In the genomic region with DNA sequence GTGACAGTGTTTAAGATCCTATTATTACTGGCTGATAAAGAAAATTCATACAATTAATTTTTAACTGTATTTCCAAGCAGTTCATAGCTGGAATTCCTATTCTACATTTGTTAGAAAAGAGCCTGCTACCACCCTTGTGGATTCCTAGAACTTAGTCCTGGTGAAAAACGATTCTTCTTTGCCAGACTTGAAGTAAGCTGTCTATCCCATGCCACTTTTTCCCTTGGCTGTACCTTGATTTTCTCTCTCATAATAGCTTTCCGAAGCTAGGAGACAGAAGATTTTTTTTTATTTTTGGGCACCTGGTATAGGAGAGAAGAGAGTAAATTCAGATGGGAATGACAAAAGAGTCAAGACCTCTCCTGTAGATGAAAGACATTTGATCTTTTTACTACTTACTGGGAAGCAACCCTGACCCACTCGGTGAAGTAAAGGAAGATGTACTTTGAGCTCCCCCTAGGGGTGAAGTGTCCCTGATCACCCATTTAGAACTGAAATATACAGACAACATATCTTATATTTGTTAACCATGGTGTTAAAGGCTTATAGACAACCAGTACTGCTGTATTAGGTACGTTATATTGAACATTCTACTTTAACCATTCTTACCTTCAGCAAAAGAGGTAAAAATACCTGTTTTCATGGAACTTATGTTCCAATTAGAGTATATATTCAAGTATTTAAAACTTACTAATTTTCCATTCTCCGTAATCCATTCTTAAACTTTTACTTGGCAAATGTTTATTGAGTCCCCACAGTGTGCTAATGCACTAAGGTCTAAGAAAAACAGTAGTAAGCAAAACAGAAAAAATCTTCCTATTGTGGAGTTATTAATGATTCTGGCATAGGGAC, we compare ENCODE assay signal across 8 cellular contexts.
DNase-seq lines count a peak whose midpoint lies in the region; ATAC-seq and TF ChIP-seq lines count a peak whose summit lies in the region.

No MANE protein-coding gene starts in this region.

- H3K27ac Mint-ChIP-seq in T-helper 2 cell treated with Interferon-gamma antibody and Interleukin-4, amounts not matched to agents 5 μg/mL and 100 μg/mL, for 36 hours: no peak overlapping the region

- peaks cover 6% of the 10 kb centered on the region for H3K9me3 Mint-ChIP-seq in T-helper 2 cell treated with Interferon-gamma antibody and Interleukin-4, amounts not matched to agents 5 μg/mL and 100 μg/mL, for 36 hours

- H3K4me3 Mint-ChIP-seq in T-helper 2 cell treated with Interferon-gamma antibody and Interleukin-4, amounts not matched to agents 5 μg/mL and 100 μg/mL, for 36 hours: no peak overlapping the region

- H3K27me3 ChIP-seq in brain microvascular endothelial cell (replicated peaks): no peaks in the 10 kb centered on the region

- DNase-seq in ACHN (peak; percentile 68), GM13977 (ENCODE audit: low spot score) (peak; percentile 20), NCI-H1105 (lab: John Stamatoyannopoulos, UW) (peak; percentile 6), brain microvascular endothelial cell (peak; percentile 74), iris pigment epithelial cell (ENCODE audit: low read depth) (peak; percentile 77)
- peak; percentile 36 for DNase-seq in T-helper 2 cell treated with Interferon-gamma antibody and Interleukin-4, amounts not matched to agents 5 μg/mL and 100 μg/mL, for 36 hours (ENCODE audit: low spot score)
- peak; percentile 8 to 17 for DNase-seq in stimulated activated CD4-positive, alpha-beta T cell treated with anti-CD3 and anti-CD28 coated beads, Interleukin-1b, Interleukin-23, amount 100 ng/mL, for 1 hour (ENCODE audit: low read depth in 2 of 2)

- no peak overlapping the region for H3K4me3 ChIP-seq in brain microvascular endothelial cell (ENCODE audit: low read depth, low read length)

- peaks cover 23% of the 10 kb centered on the region for H3K4me1 Mint-ChIP-seq in T-helper 2 cell treated with Interferon-gamma antibody and Interleukin-4, amounts not matched to agents 5 μg/mL and 100 μg/mL, for 36 hours (ENCODE audit: low read depth)

- TF ChIP-seq CTCF in GM13977 (IDR thresholded peaks at IDR 0.05; ENCODE audit: extremely low read depth, insufficient read depth, missing control alignments): peak; percentile 69
- peak; percentile 79 for TF ChIP-seq CTCF in brain microvascular endothelial cell (IDR thresholded peaks at IDR 0.05; ENCODE audit: low read depth, low read length, missing control alignments)

- H3K36me3 Mint-ChIP-seq in T-helper 2 cell treated with Interferon-gamma antibody and Interleukin-4, amounts not matched to agents 5 μg/mL and 100 μg/mL, for 36 hours (ENCODE audit: low read depth): peaks cover 37% of the 10 kb centered on the region

- H3K27me3 Mint-ChIP-seq in T-helper 2 cell treated with Interferon-gamma antibody and Interleukin-4, amounts not matched to agents 5 μg/mL and 100 μg/mL, for 36 hours (ENCODE audit: low read depth): no peaks in the 10 kb centered on the region

- ATAC-seq in HG02798 (IDR thresholded peaks at IDR 0.05; ENCODE audit: poor library complexity, unreplicated experiment): peak; percentile 93

- in situ Hi-C loops in ACHN (cut with HindIII; ENCODE audit: low pct_ligation_motif_present, low pct_unique_long_range_greater_than_20kb, low sequenced_read_pairs): no loop called here
- in situ Hi-C loops in GM13977 (cut with MboI; ENCODE audit: low pct_unique_long_range_greater_than_20kb, low sequenced_read_pairs, unreplicated experiment): no loop called here
- in situ Hi-C loops in brain microvascular endothelial cell (cut with HindIII; ENCODE audit: low pct_ligation_motif_present, low sequenced_read_pairs): no loop called here

- no peaks in the 10 kb centered on the region for H3K36me3 ChIP-seq in brain microvascular endothelial cell (replicated peaks)

- no peak overlapping the region for H3K27ac ChIP-seq in brain microvascular endothelial cell

Comparison
In these comparisons a context has a peak if more than half of its experiments do, and no peak if none do; other contexts are left out.
1. DNase-seq: peak in every context shown above with its lines; median percentile 77 in iris pigment epithelial cell; 74 in brain microvascular endothelial cell; 68 in ACHN; 36 in T-helper 2 cell treated with Interferon-gamma antibody and Interleukin-4, amounts not matched to agents 5 μg/mL and 100 μg/mL, for 36 hours; 20 in GM13977; 12 in stimulated activated CD4-positive, alpha-beta T cell treated with anti-CD3 and anti-CD28 coated beads, Interleukin-1b, Interleukin-23, amount 100 ng/mL, for 1 hour; 6 in NCI-H1105.